Comparison of ENCODE assay signal across 33 cellular contexts in genomic region chr12:74836567-74836966, GRCh38.
"Had no signal": no experiment of that assay in that cellular context is flagged by ENCODE, and none has a peak within 500 bp of the region (broad histone marks: within the 10 kb centered on the region; RNA-seq: fewer than 3 reads in every experiment).

No MANE protein-coding gene starts in this region.

- DNase-seq: activated effector memory CD4-positive, alpha-beta T cell treated with anti-CD3 and anti-CD28 coated beads, Interleukin-2, amount 50 U/mL, for 16 hours; activated effector memory CD4-positive, alpha-beta T cell treated with Interleukin-2 at 50 U/mL for 16 hours; activated gamma-delta T cell; activated gamma-delta T cell treated with Interleukin-2 at 50 U/mL for 16 hours; activated naive CD4-positive, alpha-beta T cell; activated naive CD4-positive, alpha-beta T cell treated with anti-CD3 and anti-CD28 coated beads for 36 hours; activated naive CD4-positive, alpha-beta T cell treated with anti-CD3 and anti-CD28 coated beads, Interleukin-2, amount 10 ng/mL, durations not matched to agents 7 days and 5 days; activated naive CD4-positive, alpha-beta T cell treated with anti-CD3 and anti-CD28 coated beads, Interleukin-2, amount 50 U/mL, for 16 hours; activated naive CD4-positive, alpha-beta T cell treated with Interleukin-2 at 50 U/mL for 16 hours; activated naive CD8-positive, alpha-beta T cell treated with anti-CD3 and anti-CD28 coated beads for 36 hours; activated naive CD8-positive, alpha-beta T cell treated with anti-CD3 and anti-CD28 coated beads, Interleukin-2, amount 10 ng/mL, durations not matched to agents 7 days and 5 days; activated naive CD8-positive, alpha-beta T cell treated with anti-CD3 and anti-CD28 coated beads, Interleukin-2, amount 50 U/mL, for 24 hours; activated T-cell treated with anti-CD3 and anti-CD28 coated beads, Interleukin-2, amount 50 U/mL, for 4 hours; activated T-cell treated with anti-CD3 and anti-CD28 coated beads, Interleukin-2, amount 50 U/mL, for 48 hours; activated T-cell treated with anti-CD3 and anti-CD28 coated beads, Interleukin-2, amount 50 U/mL, for 72 hours; adrenal gland; amniotic stem cell; amygdala; anterior cingulate cortex; aorta; body of pancreas; brain microvascular endothelial cell; caudate nucleus; central memory CD4-positive, alpha-beta T cell; cerebellar nuclear complex had no signal

- H3K4me1 ChIP-seq: adrenal gland, ascending aorta, body of pancreas, breast epithelium had no signal

- H3K9me3 ChIP-seq: adrenal gland, ascending aorta, body of pancreas had no signal

- H3K4me3 ChIP-seq: adrenal gland, ascending aorta, body of pancreas, breast epithelium, cardiac muscle cell had no signal

- H3K27me3 ChIP-seq: adrenal gland, ascending aorta, body of pancreas, brain microvascular endothelial cell, breast epithelium, cardiac muscle cell had no signal

- ATAC-seq: activated naive CD4-positive, alpha-beta T cell treated with anti-CD3 and anti-CD28 coated beads, Interleukin-2, amount 50 U/mL, for 72 hours; activated naive CD8-positive, alpha-beta T cell treated with anti-CD3 and anti-CD28 coated beads, Interleukin-2, amount 50 U/mL, for 24 hours; activated T-cell treated with anti-CD3 and anti-CD28 coated beads, Interleukin-2, amount 50 U/mL, for 4 hours; activated T-cell treated with anti-CD3 and anti-CD28 coated beads, Interleukin-2, amount 50 U/mL, for 72 hours; activated T-helper 17 cell treated with anti-CD3 and anti-CD28 coated beads, Interleukin-2, amount 50 U/mL, for 72 hours; body of pancreas had no signal

- H3K36me3 ChIP-seq: adrenal gland, ascending aorta, brain microvascular endothelial cell, breast epithelium, cardiac muscle cell had no signal

- H3K27ac ChIP-seq: adrenal gland, ascending aorta, body of pancreas, brain microvascular endothelial cell, breast epithelium, cardiac muscle cell had no signal

- FAIRE-seq: astrocyte, bronchial epithelial cell, colon had no signal
